16 cellular contexts compared by ENCODE assay signal in genomic region chr20:48411906-48412305, GRCh38.
"Had no signal": no experiment of that assay in that cellular context is flagged by ENCODE, and none has a peak within 500 bp of the region (broad histone marks: within the 10 kb centered on the region; RNA-seq: fewer than 3 reads in every experiment).

No MANE protein-coding gene starts in this region.

- H3K36me3 ChIP-seq: heart right ventricle, prostate gland, spleen, tibial artery, upper lobe of right lung had no signal

- H3K9me3 Mint-ChIP-seq: stimulated activated memory B cell treated with anti-CD40 and anti-IgM and Interleukin-4, amounts not matched to agents 10 μg/mL and 1 μg/mL and 100 μg/mL, for 72 hours; stimulated activated naive CD8-positive, alpha-beta T cell treated with anti-CD3 and anti-CD28 coated beads, Interleukin-15, Interleukin-2, amounts not matched to agents 100 ng/mL and 50 ng/mL, for 24 hours had no signal

- H3K9me3 ChIP-seq: heart right ventricle, prostate gland, spleen, tibial artery, upper lobe of right lung had no signal

- DNase-seq: effector memory CD4-positive, alpha-beta T cell; heart right ventricle; kidney glomerular epithelial cell; mammary epithelial cell; naive thymus-derived CD4-positive, alpha-beta T cell; nephron progenitor cell; spleen; stimulated activated CD4-positive, alpha-beta T cell treated with anti-CD3 and anti-CD28 coated beads, Interleukin-15, amount 100 ng/mL, for 24 hours; stimulated activated CD4-positive, alpha-beta T cell treated with anti-CD3 and anti-CD28 coated beads, Interleukin-1b, Interleukin-23, amount 100 ng/mL, for 48 hours; stimulated activated CD4-positive, alpha-beta T cell treated with anti-CD3 and anti-CD28 coated beads, Interleukin-4, amount 100 ng/mL, for 24 hours; tibial artery; upper lobe of right lung had no signal

- H3K4me3 ChIP-seq: heart right ventricle, prostate gland, spleen, tibial artery, upper lobe of right lung had no signal

- H3K27me3 ChIP-seq: upper lobe of right lung had no signal

- H3K4me1 Mint-ChIP-seq: naive thymus-derived CD4-positive, alpha-beta T cell; stimulated activated memory B cell treated with anti-CD40 and anti-IgM and Interleukin-4, amounts not matched to agents 10 μg/mL and 1 μg/mL and 100 μg/mL, for 72 hours had no signal

- H3K4me1 ChIP-seq: prostate gland, spleen, tibial artery, upper lobe of right lung had no signal

- H3K4me3 Mint-ChIP-seq: naive thymus-derived CD4-positive, alpha-beta T cell; nephron progenitor cell; stimulated activated memory B cell treated with anti-CD40 and anti-IgM and Interleukin-4, amounts not matched to agents 10 μg/mL and 1 μg/mL and 100 μg/mL, for 72 hours; stimulated activated naive CD8-positive, alpha-beta T cell treated with anti-CD3 and anti-CD28 coated beads, Interleukin-15, Interleukin-2, amounts not matched to agents 100 ng/mL and 50 ng/mL, for 24 hours had no signal

- H3K27ac Mint-ChIP-seq: naive thymus-derived CD4-positive, alpha-beta T cell; nephron progenitor cell; stimulated activated memory B cell treated with anti-CD40 and anti-IgM and Interleukin-4, amounts not matched to agents 10 μg/mL and 1 μg/mL and 100 μg/mL, for 72 hours; stimulated activated naive CD8-positive, alpha-beta T cell treated with anti-CD3 and anti-CD28 coated beads, Interleukin-15, Interleukin-2, amounts not matched to agents 100 ng/mL and 50 ng/mL, for 24 hours had no signal

- H3K27ac ChIP-seq: heart right ventricle, parathyroid adenoma, prostate gland, spleen, tibial artery, upper lobe of right lung had no signal

- H3K36me3 Mint-ChIP-seq: naive thymus-derived CD4-positive, alpha-beta T cell; stimulated activated memory B cell treated with anti-CD40 and anti-IgM and Interleukin-4, amounts not matched to agents 10 μg/mL and 1 μg/mL and 100 μg/mL, for 72 hours had no signal
